In the genomic region with DNA sequence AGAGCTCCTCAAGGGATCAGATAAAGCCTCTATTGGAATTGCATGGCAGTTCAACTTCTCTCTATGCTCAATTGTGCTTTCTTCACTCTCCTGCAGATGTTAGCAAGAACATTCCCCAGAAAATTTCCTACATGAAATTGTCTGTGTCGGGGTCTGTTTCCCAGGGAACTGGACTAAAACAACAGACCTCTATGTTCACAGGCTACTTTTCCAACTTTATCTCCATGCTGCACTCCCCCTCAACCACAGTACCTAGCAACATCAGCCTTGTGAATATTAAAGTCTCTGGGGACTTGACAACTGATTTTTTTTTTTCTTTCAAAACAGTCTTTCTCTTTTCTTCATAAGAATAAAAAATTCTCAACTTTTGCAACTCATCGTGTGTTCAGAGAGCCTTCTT, we compare ENCODE assay signal across 7 cellular contexts.
"Had no signal": no experiment of that assay in that cellular context is flagged by ENCODE, and none has a peak within 500 bp of the region (broad histone marks: within the 10 kb centered on the region; RNA-seq: fewer than 3 reads in every experiment).

No MANE protein-coding gene starts in this region.

- H3K4me1 ChIP-seq: HAP-1 had no signal

- FAIRE-seq: HTR-8/SVneo, K562 had no signal

- DNase-seq: H7, HFFc6, IMR-90 had no signal

- H2AFZ ChIP-seq: GM23338 had no signal

- H3K36me3 ChIP-seq: HAP-1 had no signal

- H3K27ac Mint-ChIP-seq: GM23338, HFFc6 had no signal

- H3K9me3 ChIP-seq: HAP-1 had no signal

- H3K4me3 ChIP-seq: GM23338, HAP-1, K562 had no signal

- H3K4me2 ChIP-seq: GM23338 had no signal

- H3K4me3 Mint-ChIP-seq: GM23338, HFFc6 had no signal
